27 cellular contexts compared by ENCODE assay signal in genomic region chr4:57158762-57159161, GRCh38. TPM values are rescaled to one million over a fixed set of nuclear protein-coding genes. Genes with fewer than 3 reads are reported as not detected.
"Had no signal": no experiment of that assay in that cellular context is flagged by ENCODE, and none has a peak within 500 bp of the region (broad histone marks: within the 10 kb centered on the region; RNA-seq: fewer than 3 reads in every experiment).

No MANE protein-coding gene starts in this region.

- H3K27me3 ChIP-seq: ascending aorta had no signal

- H3K9me3 ChIP-seq: ascending aorta had no signal

- ATAC-seq: activated CD4-positive, CD25-positive, alpha-beta regulatory T cell treated with anti-CD3 and anti-CD28 coated beads, Interleukin-2, amount 50 U/mL, for 24 hours; activated naive CD4-positive, alpha-beta T cell treated with anti-CD3 and anti-CD28 coated beads, Interleukin-2, amount 50 U/mL, for 72 hours; activated naive CD8-positive, alpha-beta T cell treated with anti-CD3 and anti-CD28 coated beads, Interleukin-2, amount 50 U/mL, for 24 hours; activated T-cell treated with anti-CD3 and anti-CD28 coated beads, Interleukin-2, amount 50 U/mL, for 4 hours had no signal

- DNase-seq: activated CD4-positive, alpha-beta T cell treated with anti-CD3 and anti-CD28 coated beads for 48 hours; activated CD4-positive, alpha-beta T cell treated with anti-CD3 and anti-CD28 coated beads, Interleukin-2, amount 50 U/mL, for 48 hours; activated CD8-positive, alpha-beta memory T cell treated with anti-CD3 and anti-CD28 coated beads for 24 hours; activated effector memory CD4-positive, alpha-beta T cell treated with anti-CD3 and anti-CD28 coated beads, Interleukin-2, amount 50 U/mL, for 16 hours; activated naive CD4-positive, alpha-beta T cell treated with Interleukin-2 at 50 U/mL for 16 hours; activated naive CD8-positive, alpha-beta T cell treated with anti-CD3 and anti-CD28 coated beads, Interleukin-2, amount 50 U/mL, for 24 hours; activated T-cell treated with anti-CD3 and anti-CD28 coated beads, Interleukin-2, amount 50 U/mL, for 4 hours; amniotic stem cell; KG1; MM.1S; NCI-H1105 treated with DMSO at 0.1 percent for 48 hours; NCI-H146; NCI-H187 treated with DMSO at 0.1 percent for 48 hours; NCI-H2081 treated with DMSO at 0.1 percent for 48 hours; NCI-H2227 treated with DMSO at 0.1 percent for 48 hours; NCI-H510A; NCI-H526 treated with DMSO at 0.1 percent for 48 hours; NCI-H82; SW 1271; WERI-Rb-1 had no signal

- H3K27ac ChIP-seq: ascending aorta, SK-N-MC, WERI-Rb-1 had no signal

- H3K4me1 ChIP-seq: ascending aorta had no signal

- H3K4me3 ChIP-seq: ascending aorta, SK-N-MC had no signal

- H3K36me3 ChIP-seq: ascending aorta, WERI-Rb-1 had no signal

RNA-seq across cellular contexts. Expression of gene IGFBP7, which starts 48.6 kb away (rescaled TPM):
- total RNA-seq: OCI-LY7; T-helper 1 cell treated with Interleukin-12 subunit alpha and Interleukin-12 subunit beta and Interleukin-4 antibody, amounts not matched to agents 30 ng/mL and 1 ng/mL, for 36 hours had no signal
- polyA plus RNA-seq: IgD-negative memory B cell had no signal
